In genomic region chr13:42495256-42495655, GRCh38 we compare ENCODE assay signal across 20 cellular contexts.
DNase-seq lines count a peak whose midpoint lies in the region; FAIRE-seq and TF ChIP-seq lines count a peak whose summit lies in the region.
"Had no signal": no experiment of that assay in that cellular context is flagged by ENCODE, and none has a peak within 500 bp of the region (broad histone marks: within the 10 kb centered on the region; RNA-seq: fewer than 3 reads in every experiment).

No MANE protein-coding gene starts in this region.

- H3K27me3 Mint-ChIP-seq in activated naive CD8-positive, alpha-beta T cell: no peaks in the 10 kb centered on the region
- no peaks in the 10 kb centered on the region for H3K27me3 Mint-ChIP-seq in activated naive CD8-positive, alpha-beta T cell treated with anti-CD3 and anti-CD28 coated beads for 36 hours
- H3K27me3 Mint-ChIP-seq in T-helper 1 cell treated with Interleukin-12 subunit alpha and Interleukin-12 subunit beta and Interleukin-4 antibody, amounts not matched to agents 30 μg/mL and 1 μg/mL, for 36 hours (ENCODE audit: low read depth): no peaks in the 10 kb centered on the region
- H3K27me3 Mint-ChIP-seq in dendritic cell treated with granulocyte-macrophage colony-stimulating factor and Interleukin-4, amounts not matched to agents 40 ng/mL and 50 ng/mL, for 4 days: peaks cover 4% of the 10 kb centered on the region

- H3K4me3 ChIP-seq in skeletal muscle satellite cell (ENCODE audit: low read length): no peak overlapping the region
- H3K4me3 ChIP-seq: mucosa of descending colon had no signal

- peak overlapping the region; percentile 21 for H3K4me2 ChIP-seq in skeletal muscle satellite cell (ENCODE audit: low read length)

- peak overlapping the region; percentile 1 for H3K4me3 Mint-ChIP-seq in activated naive CD8-positive, alpha-beta T cell
- no peak overlapping the region for H3K4me3 Mint-ChIP-seq in activated naive CD8-positive, alpha-beta T cell treated with anti-CD3 and anti-CD28 coated beads for 36 hours
- no peak overlapping the region for H3K4me3 Mint-ChIP-seq in T-helper 1 cell treated with Interleukin-12 subunit alpha and Interleukin-12 subunit beta and Interleukin-4 antibody, amounts not matched to agents 30 μg/mL and 1 μg/mL, for 36 hours
- H3K4me3 Mint-ChIP-seq in dendritic cell treated with granulocyte-macrophage colony-stimulating factor and Interleukin-4, amounts not matched to agents 40 ng/mL and 50 ng/mL, for 4 days: no peak overlapping the region
- H3K4me3 Mint-ChIP-seq: H9 had no signal

- no peaks in the 10 kb centered on the region for H3K36me3 ChIP-seq in skeletal muscle satellite cell (ENCODE audit: insufficient read depth, low read length)

- no peak for TF ChIP-seq CTCF in GM13977 (IDR thresholded peaks at IDR 0.05; ENCODE audit: extremely low read depth, insufficient read depth, missing control alignments)

- peak overlapping the region; percentile 91 for H3K27ac Mint-ChIP-seq in activated naive CD8-positive, alpha-beta T cell
- H3K27ac Mint-ChIP-seq in activated naive CD8-positive, alpha-beta T cell treated with anti-CD3 and anti-CD28 coated beads for 36 hours: no peak overlapping the region
- peak overlapping the region; percentile 57 for H3K27ac Mint-ChIP-seq in T-helper 1 cell treated with Interleukin-12 subunit alpha and Interleukin-12 subunit beta and Interleukin-4 antibody, amounts not matched to agents 30 μg/mL and 1 μg/mL, for 36 hours
- peak overlapping the region; percentile 1 for H3K27ac Mint-ChIP-seq in dendritic cell treated with granulocyte-macrophage colony-stimulating factor and Interleukin-4, amounts not matched to agents 40 ng/mL and 50 ng/mL, for 4 days

- H3K4me1 ChIP-seq in skeletal muscle satellite cell (ENCODE audit: control insufficient read depth, insufficient read depth, low read length): peaks cover 17% of the 10 kb centered on the region

- H3K36me3 Mint-ChIP-seq in activated naive CD8-positive, alpha-beta T cell: peaks cover 2% of the 10 kb centered on the region
- peaks cover 2% of the 10 kb centered on the region for H3K36me3 Mint-ChIP-seq in activated naive CD8-positive, alpha-beta T cell treated with anti-CD3 and anti-CD28 coated beads for 36 hours
- H3K36me3 Mint-ChIP-seq in T-helper 1 cell treated with Interleukin-12 subunit alpha and Interleukin-12 subunit beta and Interleukin-4 antibody, amounts not matched to agents 30 μg/mL and 1 μg/mL, for 36 hours (ENCODE audit: low read depth): no peaks in the 10 kb centered on the region
- no peaks in the 10 kb centered on the region for H3K36me3 Mint-ChIP-seq in dendritic cell treated with granulocyte-macrophage colony-stimulating factor and Interleukin-4, amounts not matched to agents 40 ng/mL and 50 ng/mL, for 4 days (ENCODE audit: low read depth)

- H3K9me3 Mint-ChIP-seq in activated naive CD8-positive, alpha-beta T cell (ENCODE audit: low read depth): no peaks in the 10 kb centered on the region
- H3K9me3 Mint-ChIP-seq in activated naive CD8-positive, alpha-beta T cell treated with anti-CD3 and anti-CD28 coated beads for 36 hours: peaks cover 1% of the 10 kb centered on the region
- peaks cover 6% of the 10 kb centered on the region for H3K9me3 Mint-ChIP-seq in T-helper 1 cell treated with Interleukin-12 subunit alpha and Interleukin-12 subunit beta and Interleukin-4 antibody, amounts not matched to agents 30 μg/mL and 1 μg/mL, for 36 hours
- H3K9me3 Mint-ChIP-seq in dendritic cell treated with granulocyte-macrophage colony-stimulating factor and Interleukin-4, amounts not matched to agents 40 ng/mL and 50 ng/mL, for 4 days: no peaks in the 10 kb centered on the region

- no peak for FAIRE-seq in H54 (lab: Jason Lieb, UNC)

- H3K9me3 ChIP-seq in skeletal muscle satellite cell (replicated peaks; ENCODE audit: low read length): no peaks in the 10 kb centered on the region
- H3K9me3 ChIP-seq: mucosa of descending colon had no signal

- no peak overlapping the region for H3K9ac ChIP-seq in skeletal muscle satellite cell (ENCODE audit: low read depth, low read length)

- TF ChIP-seq POLR2A in H54 (IDR thresholded peaks at IDR 0.05; ENCODE audit: low read depth, low read length): no peak

- no peak for DNase-seq in activated naive CD8-positive, alpha-beta T cell treated with anti-CD3 and anti-CD28 coated beads for 36 hours
- DNase-seq in NCI-H774 (lab: John Stamatoyannopoulos, UW) (no peak), H54 (ENCODE audit: insufficient read length, low spot score) (no peak), GM13977 (ENCODE audit: low spot score) (no peak)
- DNase-seq: activated CD4-positive, alpha-beta T cell treated with anti-CD3 and anti-CD28 coated beads, Interleukin-2, amount 50 U/mL, for 1 hour; activated gamma-delta T cell; COR-L47; GDM1; H9; mucosa of descending colon; NCI-H1436 treated with DMSO at 0.1 percent for 48 hours; NCI-H345; occipital lobe; right cardiac atrium; stimulated activated CD4-positive, alpha-beta T cell treated with anti-CD3 and anti-CD28 coated beads, Interleukin-1b, Interleukin-23, amount 100 ng/mL, for 48 hours; T-helper 9 cell had no signal

- intact Hi-C loops in dendritic cell treated with granulocyte-macrophage colony-stimulating factor and Interleukin-4, amounts not matched to agents 40 ng/mL and 50 ng/mL, for 4 days (cut with micrococcal nuclease): no loop called here

- peaks cover 25% of the 10 kb centered on the region for H3K27me3 ChIP-seq in skeletal muscle satellite cell (ENCODE audit: control insufficient read depth, insufficient read depth, low read length)

- in situ Hi-C loops in GM13977 (cut with MboI; ENCODE audit: low pct_unique_long_range_greater_than_20kb, low sequenced_read_pairs, unreplicated experiment): loop anchor here (25.0 kb wide), 1 partner anchor 158 kb away; no protein-coding TSS in a partner anchor

- peaks cover 40% of the 10 kb centered on the region for H3K4me1 Mint-ChIP-seq in activated naive CD8-positive, alpha-beta T cell (ENCODE audit: low read depth)
- peaks cover 24% of the 10 kb centered on the region for H3K4me1 Mint-ChIP-seq in activated naive CD8-positive, alpha-beta T cell treated with anti-CD3 and anti-CD28 coated beads for 36 hours
- H3K4me1 Mint-ChIP-seq in T-helper 1 cell treated with Interleukin-12 subunit alpha and Interleukin-12 subunit beta and Interleukin-4 antibody, amounts not matched to agents 30 μg/mL and 1 μg/mL, for 36 hours (ENCODE audit: low read depth): peaks cover 33% of the 10 kb centered on the region
- peaks cover 6% of the 10 kb centered on the region for H3K4me1 Mint-ChIP-seq in dendritic cell treated with granulocyte-macrophage colony-stimulating factor and Interleukin-4, amounts not matched to agents 40 ng/mL and 50 ng/mL, for 4 days (ENCODE audit: low read depth)
- H3K4me1 Mint-ChIP-seq: H9 had no signal
